ENCODE assay signal across 16 cellular contexts in the genomic region with DNA sequence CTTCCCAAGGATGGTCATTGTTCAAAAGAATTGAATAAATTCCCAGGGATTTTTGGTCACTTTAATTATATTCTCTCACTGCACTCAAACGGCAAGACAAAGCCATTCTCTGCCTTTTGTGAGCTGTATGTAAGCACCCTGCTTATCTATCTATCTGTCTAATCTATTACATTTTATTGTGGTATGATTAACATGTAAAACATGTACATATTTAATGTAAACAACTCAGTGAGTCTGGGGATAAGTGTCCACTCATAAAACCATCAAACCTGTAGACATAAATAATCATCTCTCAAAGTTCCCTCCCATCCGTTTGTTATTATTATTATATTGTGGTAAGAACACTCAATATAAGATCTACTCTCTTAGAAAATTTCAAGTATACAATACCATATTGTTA.
"Had no signal": no experiment of that assay in that cellular context is flagged by ENCODE, and none has a peak within 500 bp of the region (broad histone marks: within the 10 kb centered on the region; RNA-seq: fewer than 3 reads in every experiment).

No MANE protein-coding gene starts in this region.

- H3K4me3 Mint-ChIP-seq: activated T-helper 1 cell treated with anti-CD3 and anti-CD28 coated beads, Interleukin-12 subunit alpha, Interleukin-12 subunit beta, Interleukin-2, Interleukin-4 antibody, amounts not matched to agents 30 ng/mL and 10 ng/mL and 1 ng/mL, durations not matched to agents 14 hours and 24 hours and 36 hours; memory B cell; nephron progenitor cell; stimulated activated naive CD8-positive, alpha-beta T cell treated with anti-CD3 and anti-CD28 coated beads, Interleukin-15, amount 100 ng/mL, for 72 hours had no signal

- H3K27me3 Mint-ChIP-seq: memory B cell; stimulated activated naive CD8-positive, alpha-beta T cell treated with anti-CD3 and anti-CD28 coated beads, Interleukin-15, amount 100 ng/mL, for 72 hours had no signal

- H3K36me3 Mint-ChIP-seq: memory B cell had no signal

- H3K27me3 ChIP-seq: right lobe of liver, testis had no signal

- H3K4me3 ChIP-seq: prostate gland, right lobe of liver, testis had no signal

- DNase-seq: activated naive CD4-positive, alpha-beta T cell treated with Interleukin-2 at 50 U/mL for 16 hours; aorta; hippocampal formation; kidney glomerular epithelial cell; left ventricle myocardium superior; nephron progenitor cell; occipital lobe; right lobe of liver; stimulated activated CD4-positive, alpha-beta T cell treated with anti-CD3 and anti-CD28 coated beads, Interleukin-1b, Interleukin-23, amount 100 ng/mL, for 48 hours; stimulated activated naive CD8-positive, alpha-beta T cell treated with anti-CD3 and anti-CD28 coated beads, Interleukin-15, amount 100 ng/mL, for 72 hours; T-helper 1 cell; T1000; testis had no signal

- H3K27ac Mint-ChIP-seq: activated T-helper 1 cell treated with anti-CD3 and anti-CD28 coated beads, Interleukin-12 subunit alpha, Interleukin-12 subunit beta, Interleukin-2, Interleukin-4 antibody, amounts not matched to agents 30 ng/mL and 10 ng/mL and 1 ng/mL, durations not matched to agents 14 hours and 24 hours and 36 hours; memory B cell; nephron progenitor cell; stimulated activated naive CD8-positive, alpha-beta T cell treated with anti-CD3 and anti-CD28 coated beads, Interleukin-15, amount 100 ng/mL, for 72 hours had no signal

- H3K9me3 Mint-ChIP-seq: activated T-helper 1 cell treated with anti-CD3 and anti-CD28 coated beads, Interleukin-12 subunit alpha, Interleukin-12 subunit beta, Interleukin-2, Interleukin-4 antibody, amounts not matched to agents 30 ng/mL and 10 ng/mL and 1 ng/mL, durations not matched to agents 14 hours and 24 hours and 36 hours; memory B cell had no signal

- H3K36me3 ChIP-seq: prostate gland, right lobe of liver had no signal

- H3K9me3 ChIP-seq: prostate gland, right lobe of liver, testis had no signal

- H3K27ac ChIP-seq: prostate gland, right lobe of liver, testis had no signal

- H3K4me1 ChIP-seq: prostate gland had no signal
